In genomic region chr5:153084476-153084875, GRCh38 we compare ENCODE assay signal across 19 cellular contexts.
"Had no signal": no experiment of that assay in that cellular context is flagged by ENCODE, and none has a peak within 500 bp of the region (broad histone marks: within the 10 kb centered on the region; RNA-seq: fewer than 3 reads in every experiment).

No MANE protein-coding gene starts in this region.

- H3K4me1 Mint-ChIP-seq: activated naive CD4-positive, alpha-beta T cell treated with anti-CD3 and anti-CD28 coated beads, Interleukin-2, amount 50 U/mL, for 24 hours had no signal

- H3K27me3 ChIP-seq: body of pancreas, thyroid gland had no signal

- H3K36me3 Mint-ChIP-seq: activated naive CD4-positive, alpha-beta T cell treated with anti-CD3 and anti-CD28 coated beads, Interleukin-2, amount 50 U/mL, for 24 hours; natural killer cell treated with Interleukin-12 subunit alpha and Interleukin-12 subunit beta and Interleukin-15 and Interleukin-18, amount 100 ng/mL, for 72 hours had no signal

- H3K4me1 ChIP-seq: body of pancreas, thyroid gland had no signal

- H3K27ac ChIP-seq: body of pancreas, left ventricle myocardium inferior, thyroid gland had no signal

- H3K9me3 Mint-ChIP-seq: activated naive CD4-positive, alpha-beta T cell treated with anti-CD3 and anti-CD28 coated beads, Interleukin-2, amount 50 U/mL, for 24 hours had no signal

- H3K36me3 ChIP-seq: left ventricle myocardium inferior, thyroid gland had no signal

- H3K9me3 ChIP-seq: body of pancreas, left ventricle myocardium inferior, thyroid gland had no signal

- H3K27ac Mint-ChIP-seq: activated naive CD4-positive, alpha-beta T cell treated with anti-CD3 and anti-CD28 coated beads, Interleukin-2, amount 50 U/mL, for 24 hours; dendritic cell treated with granulocyte-macrophage colony-stimulating factor and Interleukin-4, amounts not matched to agents 40 ng/mL and 50 ng/mL, for 4 days; natural killer cell treated with Interleukin-12 subunit alpha and Interleukin-12 subunit beta and Interleukin-15 and Interleukin-18, amount 100 ng/mL, for 72 hours; progenitor cell of endocrine pancreas had no signal

- DNase-seq: activated CD4-positive, alpha-beta T cell treated with anti-CD3 and anti-CD28 coated beads for 1 hour; activated gamma-delta T cell treated with Interleukin-2 at 50 U/mL for 16 hours; activated T-cell treated with anti-CD3 and anti-CD28 coated beads, Interleukin-2, amount 50 U/mL, for 1 hour; anterior cingulate cortex; body of pancreas; caudate nucleus; effector CD4-positive, alpha-beta T cell; hippocampal formation; left ventricle myocardium inferior; retina; stimulated activated CD4-positive, alpha-beta T cell treated with anti-CD3 and anti-CD28 coated beads, Interleukin-12 subunit alpha, Interleukin-12 subunit beta, amount 100 ng/mL, for 4 hours; stimulated activated CD4-positive, alpha-beta T cell treated with anti-CD3 and anti-CD28 coated beads, Interleukin-4, amount 100 ng/mL, for 4 hours; stimulated activated naive CD8-positive, alpha-beta T cell treated with anti-CD3 and anti-CD28 coated beads, Interleukin-15, Interleukin-2, amounts not matched to agents 100 U/mL and 50 U/mL, for 24 hours; T-helper 9 cell; thyroid gland had no signal

- H3K4me3 ChIP-seq: body of pancreas, left ventricle myocardium inferior, thyroid gland had no signal

- H3K4me3 Mint-ChIP-seq: activated naive CD4-positive, alpha-beta T cell treated with anti-CD3 and anti-CD28 coated beads, Interleukin-2, amount 50 U/mL, for 24 hours; dendritic cell treated with granulocyte-macrophage colony-stimulating factor and Interleukin-4, amounts not matched to agents 40 ng/mL and 50 ng/mL, for 4 days; natural killer cell treated with Interleukin-12 subunit alpha and Interleukin-12 subunit beta and Interleukin-15 and Interleukin-18, amount 100 ng/mL, for 72 hours had no signal

- H3K27me3 Mint-ChIP-seq: activated naive CD4-positive, alpha-beta T cell treated with anti-CD3 and anti-CD28 coated beads, Interleukin-2, amount 50 U/mL, for 24 hours; dendritic cell treated with granulocyte-macrophage colony-stimulating factor and Interleukin-4, amounts not matched to agents 40 ng/mL and 50 ng/mL, for 4 days; natural killer cell treated with Interleukin-12 subunit alpha and Interleukin-12 subunit beta and Interleukin-15 and Interleukin-18, amount 100 ng/mL, for 72 hours; progenitor cell of endocrine pancreas had no signal
